In the genomic region with DNA sequence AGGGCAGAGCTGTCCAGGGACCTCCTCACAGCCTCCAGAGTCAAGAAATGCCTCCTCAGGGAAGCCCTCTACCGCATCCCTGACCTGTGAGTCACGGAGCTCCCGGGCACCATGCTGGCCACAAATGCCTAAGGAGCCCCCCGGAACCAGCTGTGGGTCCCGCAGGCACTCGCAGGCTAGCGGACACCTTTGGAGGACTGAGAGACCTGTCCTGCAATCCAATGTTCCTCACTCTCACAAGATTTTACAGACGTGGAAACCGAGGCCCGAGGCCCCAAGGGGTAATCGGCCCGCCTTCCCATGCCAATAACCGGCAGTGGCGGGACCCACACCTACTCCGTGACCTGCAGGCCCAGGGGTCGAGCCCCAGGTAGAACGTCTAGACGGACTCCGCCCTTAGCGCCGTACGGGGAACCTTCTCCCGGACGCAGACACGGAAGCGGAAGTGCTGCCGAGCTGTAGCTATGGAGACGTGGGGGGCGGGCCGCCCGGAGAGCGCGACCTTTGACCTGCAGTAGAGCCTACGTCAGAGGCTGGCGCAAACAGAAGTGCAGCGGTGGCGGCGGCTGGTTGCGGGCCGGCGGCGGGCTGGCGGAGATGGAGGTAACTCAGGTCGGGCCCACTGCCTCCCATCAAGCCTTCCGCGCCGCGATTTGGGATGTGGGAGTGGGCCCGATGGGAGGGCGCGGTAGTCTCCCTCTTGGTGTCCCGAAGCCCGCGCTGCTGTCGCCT, we compare ENCODE assay signal across 1 cellular context.
TF ChIP-seq lines count a peak whose summit lies in the region.

A gene with protein sequence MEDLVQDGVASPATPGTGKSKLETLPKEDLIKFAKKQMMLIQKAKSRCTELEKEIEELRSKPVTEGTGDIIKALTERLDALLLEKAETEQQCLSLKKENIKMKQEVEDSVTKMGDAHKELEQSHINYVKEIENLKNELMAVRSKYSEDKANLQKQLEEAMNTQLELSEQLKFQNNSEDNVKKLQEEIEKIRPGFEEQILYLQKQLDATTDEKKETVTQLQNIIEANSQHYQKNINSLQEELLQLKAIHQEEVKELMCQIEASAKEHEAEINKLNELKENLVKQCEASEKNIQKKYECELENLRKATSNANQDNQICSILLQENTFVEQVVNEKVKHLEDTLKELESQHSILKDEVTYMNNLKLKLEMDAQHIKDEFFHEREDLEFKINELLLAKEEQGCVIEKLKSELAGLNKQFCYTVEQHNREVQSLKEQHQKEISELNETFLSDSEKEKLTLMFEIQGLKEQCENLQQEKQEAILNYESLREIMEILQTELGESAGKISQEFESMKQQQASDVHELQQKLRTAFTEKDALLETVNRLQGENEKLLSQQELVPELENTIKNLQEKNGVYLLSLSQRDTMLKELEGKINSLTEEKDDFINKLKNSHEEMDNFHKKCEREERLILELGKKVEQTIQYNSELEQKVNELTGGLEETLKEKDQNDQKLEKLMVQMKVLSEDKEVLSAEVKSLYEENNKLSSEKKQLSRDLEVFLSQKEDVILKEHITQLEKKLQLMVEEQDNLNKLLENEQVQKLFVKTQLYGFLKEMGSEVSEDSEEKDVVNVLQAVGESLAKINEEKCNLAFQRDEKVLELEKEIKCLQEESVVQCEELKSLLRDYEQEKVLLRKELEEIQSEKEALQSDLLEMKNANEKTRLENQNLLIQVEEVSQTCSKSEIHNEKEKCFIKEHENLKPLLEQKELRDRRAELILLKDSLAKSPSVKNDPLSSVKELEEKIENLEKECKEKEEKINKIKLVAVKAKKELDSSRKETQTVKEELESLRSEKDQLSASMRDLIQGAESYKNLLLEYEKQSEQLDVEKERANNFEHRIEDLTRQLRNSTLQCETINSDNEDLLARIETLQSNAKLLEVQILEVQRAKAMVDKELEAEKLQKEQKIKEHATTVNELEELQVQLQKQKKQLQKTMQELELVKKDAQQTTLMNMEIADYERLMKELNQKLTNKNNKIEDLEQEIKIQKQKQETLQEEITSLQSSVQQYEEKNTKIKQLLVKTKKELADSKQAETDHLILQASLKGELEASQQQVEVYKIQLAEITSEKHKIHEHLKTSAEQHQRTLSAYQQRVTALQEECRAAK (N-terminal part only) (plus strand): TSS at position 529 of the 732 bp plus-strand sequence. CDS start 69 bp downstream, at position 598.

TF ChIP-seq in liver, 16 proteins besides CTCF, POLR2A, EP300 and RAD21 (continued from another document):
- TF ChIP-seq, protein P1, sequence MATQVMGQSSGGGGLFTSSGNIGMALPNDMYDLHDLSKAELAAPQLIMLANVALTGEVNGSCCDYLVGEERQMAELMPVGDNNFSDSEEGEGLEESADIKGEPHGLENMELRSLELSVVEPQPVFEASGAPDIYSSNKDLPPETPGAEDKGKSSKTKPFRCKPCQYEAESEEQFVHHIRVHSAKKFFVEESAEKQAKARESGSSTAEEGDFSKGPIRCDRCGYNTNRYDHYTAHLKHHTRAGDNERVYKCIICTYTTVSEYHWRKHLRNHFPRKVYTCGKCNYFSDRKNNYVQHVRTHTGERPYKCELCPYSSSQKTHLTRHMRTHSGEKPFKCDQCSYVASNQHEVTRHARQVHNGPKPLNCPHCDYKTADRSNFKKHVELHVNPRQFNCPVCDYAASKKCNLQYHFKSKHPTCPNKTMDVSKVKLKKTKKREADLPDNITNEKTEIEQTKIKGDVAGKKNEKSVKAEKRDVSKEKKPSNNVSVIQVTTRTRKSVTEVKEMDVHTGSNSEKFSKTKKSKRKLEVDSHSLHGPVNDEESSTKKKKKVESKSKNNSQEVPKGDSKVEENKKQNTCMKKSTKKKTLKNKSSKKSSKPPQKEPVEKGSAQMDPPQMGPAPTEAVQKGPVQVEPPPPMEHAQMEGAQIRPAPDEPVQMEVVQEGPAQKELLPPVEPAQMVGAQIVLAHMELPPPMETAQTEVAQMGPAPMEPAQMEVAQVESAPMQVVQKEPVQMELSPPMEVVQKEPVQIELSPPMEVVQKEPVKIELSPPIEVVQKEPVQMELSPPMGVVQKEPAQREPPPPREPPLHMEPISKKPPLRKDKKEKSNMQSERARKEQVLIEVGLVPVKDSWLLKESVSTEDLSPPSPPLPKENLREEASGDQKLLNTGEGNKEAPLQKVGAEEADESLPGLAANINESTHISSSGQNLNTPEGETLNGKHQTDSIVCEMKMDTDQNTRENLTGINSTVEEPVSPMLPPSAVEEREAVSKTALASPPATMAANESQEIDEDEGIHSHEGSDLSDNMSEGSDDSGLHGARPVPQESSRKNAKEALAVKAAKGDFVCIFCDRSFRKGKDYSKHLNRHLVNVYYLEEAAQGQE (IDR thresholded peaks at IDR 0.05) = peak; percentile 55
